8 cellular contexts compared by ENCODE assay signal in the genomic region with DNA sequence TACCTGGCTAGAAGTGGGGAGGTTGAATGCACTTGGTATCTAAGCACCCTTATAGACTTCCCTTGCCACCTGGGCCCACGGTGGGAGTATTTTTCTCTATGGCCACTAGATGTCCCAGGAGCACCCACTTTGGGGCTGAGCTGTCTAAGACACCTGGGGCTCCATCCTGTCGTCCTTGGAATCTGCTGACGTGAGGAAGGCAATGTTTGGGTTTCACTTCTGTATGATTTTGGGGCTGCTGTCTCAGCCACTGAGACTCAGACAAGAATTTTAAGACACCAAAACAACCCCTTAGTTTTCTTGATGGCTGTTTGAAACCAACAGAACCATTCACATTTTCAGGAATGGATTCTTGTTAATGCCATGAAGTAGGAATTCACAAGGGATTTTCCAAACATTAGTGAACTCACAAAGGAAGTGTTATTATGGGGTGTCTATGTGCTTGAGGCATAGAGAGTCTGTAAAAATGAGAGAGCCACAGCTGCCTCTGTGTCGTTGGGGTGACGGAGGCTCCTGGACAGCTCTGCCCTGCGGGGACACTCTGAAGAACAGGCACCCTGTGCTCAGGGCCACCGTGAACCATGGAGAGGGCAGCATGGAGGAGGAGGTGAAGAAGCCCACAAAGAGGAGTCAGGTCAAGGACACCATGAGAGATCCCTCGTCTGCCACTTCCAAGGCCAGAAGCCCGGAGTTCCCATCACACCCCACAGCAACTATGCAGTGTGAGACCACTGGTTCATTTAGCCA.
DNase-seq lines count a peak whose midpoint lies in the region; ATAC-seq and TF ChIP-seq lines count a peak whose summit lies in the region.

No MANE protein-coding gene starts in this region.

- peak; percentile 81 for TF ChIP-seq CTCF in GM13977 (IDR thresholded peaks at IDR 0.05; ENCODE audit: extremely low read depth, insufficient read depth, missing control alignments)
- TF ChIP-seq CTCF in coronary artery (IDR thresholded peaks at IDR 0.05): peak; percentile 36

- no peaks in the 10 kb centered on the region for H3K4me1 Mint-ChIP-seq in activated CD4-positive, alpha-beta T cell treated with anti-CD3 and anti-CD28 coated beads for 36 hours

- DNase-seq in A172 (ENCODE audit: low spot score) (peak; percentile 66), GM13977 (ENCODE audit: low spot score) (peak; percentile 80), NCI-H2171 treated with DMSO at 0.1 percent for 48 hours (lab: John Stamatoyannopoulos, UW) (peak; percentile 50), coronary artery (ENCODE audit: low spot score) (no peak), medulla oblongata (ENCODE audit: extremely low spot score) (peak; percentile 94)
- peak; percentile 78 for DNase-seq in activated CD4-positive, alpha-beta T cell treated with anti-CD3 and anti-CD28 coated beads for 36 hours
- peak; percentile 16 to 40 for DNase-seq in stimulated activated CD8-positive, alpha-beta memory T cell treated with anti-CD3 and anti-CD28 coated beads, Interleukin-4, amount 100 ng/mL, for 1 hour (ENCODE audit: low read depth in 2 of 2, low spot score in 1 of 2)

- H3K9me3 Mint-ChIP-seq in activated CD4-positive, alpha-beta T cell treated with anti-CD3 and anti-CD28 coated beads for 36 hours (ENCODE audit: low read depth): no peaks in the 10 kb centered on the region

- CTCF ChIA-PET in activated CD4-positive, alpha-beta T cell treated with anti-CD3 and anti-CD28 coated beads for 36 hours (lab: Charles Lee): interaction anchor here (0.6 to 4.1 kb wide), 22 partner anchors 7 to 226 kb away, joined by 3 to 38 read pairs (median 4); no protein-coding TSS in a partner anchor

- H3K36me3 Mint-ChIP-seq in activated CD4-positive, alpha-beta T cell treated with anti-CD3 and anti-CD28 coated beads for 36 hours (ENCODE audit: low read depth): no peaks in the 10 kb centered on the region

- intact Hi-C loops in activated CD4-positive, alpha-beta T cell treated with anti-CD3 and anti-CD28 coated beads for 36 hours (cut with DNase I, micrococcal nuclease): loop anchor here (1.0 to 2.0 kb wide), 5 partner anchors 33 to 175 kb away; no protein-coding TSS in a partner anchor

- no peak overlapping the region for H3K4me3 Mint-ChIP-seq in activated CD4-positive, alpha-beta T cell treated with anti-CD3 and anti-CD28 coated beads for 36 hours

- in situ Hi-C loops in GM13977 (cut with MboI; ENCODE audit: low pct_unique_long_range_greater_than_20kb, low sequenced_read_pairs, unreplicated experiment): no loop called here

- peaks cover 2% of the 10 kb centered on the region for H3K27me3 Mint-ChIP-seq in activated CD4-positive, alpha-beta T cell treated with anti-CD3 and anti-CD28 coated beads for 36 hours

- peak; percentile 92 for ATAC-seq in HG02973 (IDR thresholded peaks at IDR 0.05; ENCODE audit: unreplicated experiment)
- ATAC-seq in activated CD4-positive, alpha-beta T cell treated with anti-CD3 and anti-CD28 coated beads for 36 hours: peak; percentile 99

- H3K4me3 ChIP-seq in coronary artery: peak overlapping the region; percentile 30

- no peak overlapping the region for H3K27ac Mint-ChIP-seq in activated CD4-positive, alpha-beta T cell treated with anti-CD3 and anti-CD28 coated beads for 36 hours

- peak overlapping the region; percentile 2 to 69 for H3K27ac ChIP-seq in coronary artery

- POLR2A ChIA-PET in activated CD4-positive, alpha-beta T cell treated with anti-CD3 and anti-CD28 coated beads for 36 hours (lab: Charles Lee): no interaction called here
